30 cellular contexts compared by ENCODE assay signal in genomic region chr5:14349029-14349428, GRCh38.
"Had no signal": no experiment of that assay in that cellular context is flagged by ENCODE, and none has a peak within 500 bp of the region (broad histone marks: within the 10 kb centered on the region; RNA-seq: fewer than 3 reads in every experiment).

No MANE protein-coding gene starts in this region.

- H3K9me3 Mint-ChIP-seq: type B pancreatic cell had no signal

- H3K36me3 ChIP-seq: thoracic aorta, uterus had no signal

- H3K4me2 ChIP-seq: neural progenitor cell had no signal

- H3K27ac ChIP-seq: body of pancreas, cardiac muscle cell, colonic mucosa, neural progenitor cell, thoracic aorta, uterus had no signal

- H3K4me3 ChIP-seq: body of pancreas, cardiac muscle cell, colonic mucosa, gastroesophageal sphincter, neural progenitor cell, skin epidermis, thoracic aorta, uterus had no signal

- H3K36me3 Mint-ChIP-seq: activated naive CD8-positive, alpha-beta T cell; naive thymus-derived CD8-positive, alpha-beta T cell had no signal

- H3K9ac ChIP-seq: neural progenitor cell had no signal

- DNase-seq: activated CD4-positive, alpha-beta T cell treated with anti-CD3 and anti-CD28 coated beads for 4 hours; activated CD4-positive, alpha-beta T cell treated with anti-CD3 and anti-CD28 coated beads, Interleukin-2, amount 50 U/mL, for 4 hours; activated CD8-positive, alpha-beta memory T cell treated with anti-CD3 and anti-CD28 coated beads for 24 hours; activated effector memory CD4-positive, alpha-beta T cell treated with Interleukin-2 at 50 U/mL for 16 hours; activated naive CD4-positive, alpha-beta T cell treated with Interleukin-2 at 50 U/mL for 16 hours; anterior cingulate cortex; body of pancreas; cerebellar nuclear complex; colonic mucosa; effector memory CD4-positive, alpha-beta T cell; head of caudate nucleus; hippocampal formation; left cardiac atrium; mammary epithelial cell; midbrain; naive thymus-derived CD8-positive, alpha-beta T cell; posterior cingulate gyrus; stimulated activated CD4-positive, alpha-beta T cell treated with anti-CD3 and anti-CD28 coated beads, Interleukin-12 subunit alpha, Interleukin-12 subunit beta, amount 100 ng/mL, for 4 hours; stimulated activated CD4-positive, alpha-beta T cell treated with anti-CD3 and anti-CD28 coated beads, Interleukin-4, amount 100 ng/mL, for 1 hour; stimulated activated naive CD8-positive, alpha-beta T cell treated with anti-CD3 and anti-CD28 coated beads, Interleukin-15, Interleukin-2, amounts not matched to agents 100 U/mL and 50 U/mL, for 24 hours; uterus had no signal

- ATAC-seq: body of pancreas; gastroesophageal sphincter; left cardiac atrium; naive thymus-derived CD8-positive, alpha-beta T cell; sciatic nerve; stimulated activated naive CD8-positive, alpha-beta T cell treated with anti-CD3 and anti-CD28 coated beads, Interleukin-15, Interleukin-2, amounts not matched to agents 100 U/mL and 50 U/mL, for 24 hours had no signal

- H2AFZ ChIP-seq: neural progenitor cell had no signal

- H3K27me3 ChIP-seq: body of pancreas, cardiac muscle cell, colonic mucosa, gastroesophageal sphincter, neural progenitor cell, uterus had no signal

- H3K27me3 Mint-ChIP-seq: type B pancreatic cell had no signal

- FAIRE-seq: keratinocyte had no signal

- H3K27ac Mint-ChIP-seq: activated naive CD8-positive, alpha-beta T cell; naive thymus-derived CD8-positive, alpha-beta T cell; neural progenitor cell; type B pancreatic cell had no signal

- H3K4me3 Mint-ChIP-seq: activated naive CD8-positive, alpha-beta T cell; naive thymus-derived CD8-positive, alpha-beta T cell; neural progenitor cell; type B pancreatic cell had no signal

- H3K9me3 ChIP-seq: body of pancreas, colonic mucosa, gastroesophageal sphincter, thoracic aorta, uterus had no signal

- H3K4me1 ChIP-seq: body of pancreas, colonic mucosa, neural progenitor cell, uterus had no signal
